ENCODE assay signal across 1 cellular context in genomic region chr9:71725590-71726338, GRCh38.
A peak's percentile ranks its signal among the peaks of the same experiment; 100 is the strongest.
TF ChIP-seq lines count a peak whose summit lies in the region.

No MANE protein-coding gene starts in this region.

TF ChIP-seq in HepG2, 621 proteins besides CTCF, POLR2A, EP300 and RAD21 (continued from another document and continues in another):
- TF ChIP-seq SKIL (CRISPR knock-in tag; IDR thresholded peaks at IDR 0.05; ENCODE audit: borderline replicate concordance) (peak; percentile 89), KLF16 (CRISPR knock-in tag; IDR thresholded peaks at IDR 0.05) (peak in 1 of 2 experiments; percentile 83; a peak in 1 of 4 replicates), REXO4 (CRISPR knock-in tag; IDR thresholded peaks at IDR 0.05; ENCODE audit: borderline replicate concordance) (no peak), SRF (IDR thresholded peaks at IDR 0.05; ENCODE audit: low read depth, low read length) (no peak), ZNF644 (CRISPR knock-in tag; IDR thresholded peaks at IDR 0.05; ENCODE audit: low read depth) (0 out of 2 replicates have a peak, but pooled peaks have one; percentile 21), ZNF547 (CRISPR knock-in tag; IDR thresholded peaks at IDR 0.05) (no peak), ZNF792 (CRISPR knock-in tag; IDR thresholded peaks at IDR 0.05) (peak; percentile 82), ZNF101 (CRISPR knock-in tag; IDR thresholded peaks at IDR 0.05; ENCODE audit: borderline replicate concordance, low read depth) (no peak), ZNF530 (CRISPR knock-in tag; IDR thresholded peaks at IDR 0.05; ENCODE audit: low read depth) (no peak), UBTF (CRISPR knock-in tag; IDR thresholded peaks at IDR 0.05) (no peak), ZNF557 (CRISPR knock-in tag; IDR thresholded peaks at IDR 0.05) (no peak), ZNF251 (CRISPR knock-in tag; IDR thresholded peaks at IDR 0.05) (no peak), PRDM15 (CRISPR knock-in tag; IDR thresholded peaks at IDR 0.05) (no peak), SPEN (CRISPR knock-in tag; IDR thresholded peaks at IDR 0.05; ENCODE audit: low read depth) (no peak), ARID4A (CRISPR knock-in tag; IDR thresholded peaks at IDR 0.05; ENCODE audit: borderline replicate concordance) (peak; percentile 18; the same call in 1 of the 2 replicates), TCF7L2 (IDR thresholded peaks at IDR 0.05; ENCODE audit: low read depth, low read length) (no peak), MAX (IDR thresholded peaks at IDR 0.05) (no peak), TP53 (CRISPR knock-in tag; conservative IDR thresholded peaks at IDR 0.05) (no peak), ZNF224 (CRISPR knock-in tag; IDR thresholded peaks at IDR 0.05) (no peak), ZNF83 (CRISPR knock-in tag; IDR thresholded peaks at IDR 0.05; ENCODE audit: borderline replicate concordance) (no peak), MAFF (IDR thresholded peaks at IDR 0.05; ENCODE audit: low read depth, low read length) (no peak), MBNL3 (CRISPR knock-in tag; conservative IDR thresholded peaks at IDR 0.05) (no peak), ZNF512 (CRISPR knock-in tag; IDR thresholded peaks at IDR 0.05) (no peak), ZNF704 (CRISPR knock-in tag; IDR thresholded peaks at IDR 0.05; ENCODE audit: borderline replicate concordance) (no peak), ZNF513 (CRISPR knock-in tag; conservative IDR thresholded peaks at IDR 0.05) (no peak), ZBTB14 (CRISPR knock-in tag; IDR thresholded peaks at IDR 0.05) (no peak), SOX13 (IDR thresholded peaks at IDR 0.05) (peak; percentile 77), SOX13 (CRISPR knock-in tag; conservative IDR thresholded peaks at IDR 0.05 in 1 of 2, IDR thresholded peaks at IDR 0.05 in 1 of 2) (peak in 1 of 2 experiments; percentile 91; a peak in 2 of 4 replicates), CEBPG (CRISPR knock-in tag; IDR thresholded peaks at IDR 0.05) (peak; percentile 98), PHF20 (CRISPR knock-in tag; IDR thresholded peaks at IDR 0.05) (no peak), ZMYM3 (CRISPR knock-in tag; IDR thresholded peaks at IDR 0.05) (no peak), PLRG1 (conservative IDR thresholded peaks at IDR 0.05) (no peak), USF2 (IDR thresholded peaks at IDR 0.05; ENCODE audit: low read depth, low read length) (no peak), USF2 (CRISPR knock-in tag; IDR thresholded peaks at IDR 0.05; ENCODE audit: borderline replicate concordance) (no peak), PHF8 (CRISPR knock-in tag; IDR thresholded peaks at IDR 0.05) (no peak), ZNF883 (CRISPR knock-in tag; IDR thresholded peaks at IDR 0.05; ENCODE audit: not compliant biosample characterization) (no peak), CHD2 (IDR thresholded peaks at IDR 0.05; ENCODE audit: low read depth, low read length) (no peak), SNAPC2 (CRISPR knock-in tag; IDR thresholded peaks at IDR 0.05) (no peak), CENPBD1 (CRISPR knock-in tag; IDR thresholded peaks at IDR 0.05; ENCODE audit: borderline replicate concordance, low read depth) (no peak), MED8 (CRISPR knock-in tag; IDR thresholded peaks at IDR 0.05; ENCODE audit: insufficient replicate concordance) (peak; percentile 45), KLF9 (CRISPR knock-in tag; IDR thresholded peaks at IDR 0.05; ENCODE audit: low read depth) (0 out of 2 replicates have a peak, but pooled peaks have one; percentile 53)
